ENCODE assay signal across 25 cellular contexts in genomic region chr7:78130443-78131200, GRCh38.
DNase-seq lines count a peak whose midpoint lies in the region; TF ChIP-seq lines count a peak whose summit lies in the region.
"Had no signal": no experiment of that assay in that cellular context is flagged by ENCODE, and none has a peak within 500 bp of the region (broad histone marks: within the 10 kb centered on the region; RNA-seq: fewer than 3 reads in every experiment).

No MANE protein-coding gene starts in this region.

- H3K36me3 Mint-ChIP-seq in T-helper 2 cell treated with Interferon-gamma antibody and Interleukin-4, amounts not matched to agents 5 μg/mL and 100 μg/mL, for 36 hours (ENCODE audit: low read depth): no peaks in the 10 kb centered on the region
- H3K36me3 Mint-ChIP-seq: CD4-positive, alpha-beta memory T cell had no signal

- DNase-seq in DMS53 treated with DMSO at 0.1 percent for 48 hours (lab: John Stamatoyannopoulos, UW; ENCODE audit: unreplicated experiment): peak; percentile 75
- DNase-seq in NCI-H2029 (lab: John Stamatoyannopoulos, UW): peak; percentile 91
- peak; percentile 5 for DNase-seq in glomerular visceral epithelial cell (ENCODE audit: extremely low spot score)
- DNase-seq in osteoblast (ENCODE audit: insufficient read length, low spot score, missing footprints): peak; percentile 49
- no peak for DNase-seq in activated effector memory CD4-positive, alpha-beta T cell treated with anti-CD3 and anti-CD28 coated beads, Interleukin-2, amount 50 U/mL, for 16 hours
- DNase-seq in HUDEP-2 (lab: John Stamatoyannopoulos, UW; ENCODE audit: unreplicated experiment in 76 of 76): no peak
- DNase-seq in T-helper 2 cell treated with Interferon-gamma antibody and Interleukin-4, amounts not matched to agents 5 μg/mL and 100 μg/mL, for 36 hours (ENCODE audit: low spot score): no peak
- DNase-seq: activated CD4-positive, alpha-beta T cell treated with anti-CD3 and anti-CD28 coated beads, Interleukin-2, amount 50 U/mL, for 48 hours; activated naive CD4-positive, alpha-beta T cell; activated T-cell treated with anti-CD3 and anti-CD28 coated beads for 4 hours; adrenal gland; CD4-positive, alpha-beta memory T cell; DND-41; effector memory CD4-positive, alpha-beta T cell; Kasumi-1; left cardiac atrium; NCI-H1048; NCI-H2081; NCI-H446 treated with DMSO at 0.1 percent for 48 hours; nephron progenitor cell; sigmoid colon; substantia nigra; WERI-Rb-1 had no signal

- no peaks in the 10 kb centered on the region for H3K9me3 ChIP-seq in osteoblast (ENCODE audit: low read depth, low read length)
- H3K9me3 ChIP-seq: adrenal gland, esophagus muscularis mucosa, sigmoid colon had no signal

- H3K79me2 ChIP-seq in osteoblast (ENCODE audit: insufficient read depth, low read length): no peaks in the 10 kb centered on the region

- H3K4me2 ChIP-seq in osteoblast (ENCODE audit: insufficient read depth, low read length): no peak overlapping the region

- no peak overlapping the region for H3K4me3 ChIP-seq in osteoblast (ENCODE audit: insufficient read depth, low read length)
- H3K4me3 ChIP-seq: adrenal gland, esophagus muscularis mucosa, sigmoid colon, SK-N-MC had no signal

- H2AFZ ChIP-seq in osteoblast (ENCODE audit: low read length): no peak overlapping the region

- no peaks in the 10 kb centered on the region for H3K36me3 ChIP-seq in osteoblast (ENCODE audit: insufficient read depth, low read length)
- H3K36me3 ChIP-seq: adrenal gland, sigmoid colon, WERI-Rb-1 had no signal

- TF ChIP-seq CTCF in osteoblast (IDR thresholded peaks at IDR 0.05; ENCODE audit: extremely low read depth, low read depth, low read length): no peak

- no peaks in the 10 kb centered on the region for H4K20me1 ChIP-seq in osteoblast (ENCODE audit: insufficient read depth, low read length)

- H3K27me3 Mint-ChIP-seq in T-helper 2 cell treated with Interferon-gamma antibody and Interleukin-4, amounts not matched to agents 5 μg/mL and 100 μg/mL, for 36 hours (ENCODE audit: low read depth): no peaks in the 10 kb centered on the region

- no peak overlapping the region for H3K4me3 Mint-ChIP-seq in T-helper 2 cell treated with Interferon-gamma antibody and Interleukin-4, amounts not matched to agents 5 μg/mL and 100 μg/mL, for 36 hours
- H3K4me3 Mint-ChIP-seq: CD4-positive, alpha-beta memory T cell; nephron progenitor cell had no signal

- H3K27ac ChIP-seq in osteoblast (ENCODE audit: low read depth, low read length): no peak overlapping the region
- H3K27ac ChIP-seq: adrenal gland, esophagus muscularis mucosa, sigmoid colon, SK-N-MC, WERI-Rb-1 had no signal

- peaks cover 2% of the 10 kb centered on the region for H3K4me1 ChIP-seq in osteoblast (ENCODE audit: insufficient read depth, low read length)
- H3K4me1 ChIP-seq: adrenal gland, esophagus muscularis mucosa, sigmoid colon had no signal

- H3K27ac Mint-ChIP-seq in T-helper 2 cell treated with Interferon-gamma antibody and Interleukin-4, amounts not matched to agents 5 μg/mL and 100 μg/mL, for 36 hours: no peak overlapping the region
- H3K27ac Mint-ChIP-seq: CD4-positive, alpha-beta memory T cell; nephron progenitor cell had no signal

- no peaks in the 10 kb centered on the region for H3K9me3 Mint-ChIP-seq in T-helper 2 cell treated with Interferon-gamma antibody and Interleukin-4, amounts not matched to agents 5 μg/mL and 100 μg/mL, for 36 hours
- H3K9me3 Mint-ChIP-seq: nephron progenitor cell had no signal

- H3K4me1 Mint-ChIP-seq in T-helper 2 cell treated with Interferon-gamma antibody and Interleukin-4, amounts not matched to agents 5 μg/mL and 100 μg/mL, for 36 hours (ENCODE audit: low read depth): no peaks in the 10 kb centered on the region
- H3K4me1 Mint-ChIP-seq: CD4-positive, alpha-beta memory T cell; nephron progenitor cell had no signal

- no peaks in the 10 kb centered on the region for H3K27me3 ChIP-seq in osteoblast (ENCODE audit: insufficient read depth, low read length)
- H3K27me3 ChIP-seq: adrenal gland, esophagus muscularis mucosa, sigmoid colon had no signal

Comparison
In these comparisons a context has a peak if more than half of its experiments do, and no peak if none do; other contexts are left out.
1. DNase-seq: peak in DMS53 treated with DMSO at 0.1 percent for 48 hours (single experiment), NCI-H2029 (single experiment), glomerular visceral epithelial cell (single experiment) and osteoblast (single experiment); none in activated effector memory CD4-positive, alpha-beta T cell treated with anti-CD3 and anti-CD28 coated beads, Interleukin-2, amount 50 U/mL, for 16 hours (single experiment), HUDEP-2 (0 of 76) and T-helper 2 cell treated with Interferon-gamma antibody and Interleukin-4, amounts not matched to agents 5 μg/mL and 100 μg/mL, for 36 hours (single experiment).